In genomic region chr7:107958764-107959526, GRCh38 we compare ENCODE assay signal across 13 cellular contexts. TPM values are rescaled to one million over a fixed set of nuclear protein-coding genes. Genes with fewer than 3 reads are reported as not detected.
DNase-seq lines count a peak whose midpoint lies in the region; ATAC-seq and TF ChIP-seq lines count a peak whose summit lies in the region.
"Had no signal": no experiment of that assay in that cellular context is flagged by ENCODE, and none has a peak within 500 bp of the region (broad histone marks: within the 10 kb centered on the region; RNA-seq: fewer than 3 reads in every experiment).

No MANE protein-coding gene starts in this region.

- no peak for TF ChIP-seq EP300 in esophagus muscularis mucosa (IDR thresholded peaks at IDR 0.05)

- no peak overlapping the region for H2AFZ ChIP-seq in osteoblast (ENCODE audit: low read length)

- H3K4me3 ChIP-seq in AG04449 (ENCODE audit: low read depth, low read length) (no peak overlapping the region), Peyer's patch (no peak overlapping the region), esophagus muscularis mucosa (no peak overlapping the region), osteoblast (ENCODE audit: insufficient read depth, low read length) (no peak overlapping the region)

- H3K27ac ChIP-seq in Peyer's patch (peak overlapping the region; percentile 19 to 66 (median 45)), esophagus muscularis mucosa (replicated peaks in 1 of 4) (peak overlapping the region; percentile 79 to 86 (median 80)), osteoblast (ENCODE audit: low read depth, low read length) (peak overlapping the region; percentile 38)

- ATAC-seq in GM21825 (IDR thresholded peaks at IDR 0.05; ENCODE audit: unreplicated experiment), result no peak
- ATAC-seq in GM19397 (IDR thresholded peaks at IDR 0.05; ENCODE audit: unreplicated experiment), result no peak
- ATAC-seq in HG02571 (IDR thresholded peaks at IDR 0.05; ENCODE audit: unreplicated experiment), result no peak
- no peak for ATAC-seq in HG02870 (IDR thresholded peaks at IDR 0.05; ENCODE audit: unreplicated experiment)

- no peaks in the 10 kb centered on the region for H3K9me3 ChIP-seq in Peyer's patch
- no peaks in the 10 kb centered on the region for H3K9me3 ChIP-seq in esophagus muscularis mucosa
- no peaks in the 10 kb centered on the region for H3K9me3 ChIP-seq in osteoblast (ENCODE audit: low read depth, low read length)

- no peak overlapping the region for H3K4me2 ChIP-seq in osteoblast (ENCODE audit: insufficient read depth, low read length)

- H3K27me3 ChIP-seq in Peyer's patch, result no peaks in the 10 kb centered on the region
- no peaks in the 10 kb centered on the region for H3K27me3 ChIP-seq in esophagus muscularis mucosa
- H3K27me3 ChIP-seq in osteoblast (ENCODE audit: insufficient read depth, low read length), result no peaks in the 10 kb centered on the region

- DNase-seq in AG04449 (ENCODE audit: low read depth, low spot score), result peak; percentile 65
- no peak for DNase-seq in Peyer's patch
- DNase-seq in esophagus muscularis mucosa (ENCODE audit: extremely low spot score), result no peak
- peak; percentile 87 for DNase-seq in osteoblast (ENCODE audit: insufficient read length, low spot score, missing footprints)
- DNase-seq: activated CD4-positive, alpha-beta T cell treated with anti-CD3 and anti-CD28 coated beads, Interleukin-2, amount 50 U/mL, for 1 hour; activated naive CD8-positive, alpha-beta T cell treated with anti-CD3 and anti-CD28 coated beads, Interleukin-2, amount 10 ng/mL, durations not matched to agents 7 days and 5 days; glutamatergic neuron; NCI-H146 had no signal

- H3K4me1 ChIP-seq in Peyer's patch (peaks cover 0 to 12% (median 0%) of the 10 kb centered on the region in 4 donors), esophagus muscularis mucosa (peaks cover 23 to 75% (median 67%) of the 10 kb centered on the region in 4 donors), osteoblast (ENCODE audit: insufficient read depth, low read length) (peaks cover 24% of the 10 kb centered on the region)

- peaks cover 9% of the 10 kb centered on the region for H4K20me1 ChIP-seq in osteoblast (ENCODE audit: insufficient read depth, low read length)

- H3K36me3 ChIP-seq in Peyer's patch (peaks cover 0 to 94% (median 0%) of the 10 kb centered on the region in 3 donors), esophagus muscularis mucosa (peaks cover 0 to 92% (median 65%) of the 10 kb centered on the region in 4 donors), osteoblast (ENCODE audit: insufficient read depth, low read length) (peaks cover 83% of the 10 kb centered on the region)

- H3K79me2 ChIP-seq in osteoblast (ENCODE audit: insufficient read depth, low read length), result peaks cover 5% of the 10 kb centered on the region

- 57% methylated on average over 13 of the region's 14 CpGs for WGBS in esophagus muscularis mucosa

- POLR2A ChIA-PET in AG04449 (lab: Yijun Ruan, JAX), result interaction anchor here (0.6 kb wide), 1 partner anchor 33 kb away, joined by 4 read pairs; no protein-coding TSS in a partner anchor

- CTCF ChIA-PET in AG04449 (lab: Yijun Ruan, JAX), result interaction anchor here (1.0 to 2.1 kb wide), 3 partner anchors 19 to 187 kb away, joined by 3 to 7 read pairs (median 3); no protein-coding TSS in a partner anchor

- intact Hi-C loops in esophagus muscularis mucosa (cut with DNase I), result no loop called here

- TF ChIP-seq POLR2A in Peyer's patch (IDR thresholded peaks at IDR 0.05), result no peak
- no peak for TF ChIP-seq POLR2A in esophagus muscularis mucosa (IDR thresholded peaks at IDR 0.05; ENCODE audit: low read depth)

- TF ChIP-seq CTCF in AG04449 (IDR thresholded peaks at IDR 0.05; ENCODE audit: insufficient read depth, low read length, missing control alignments), result no peak
- TF ChIP-seq CTCF in Peyer's patch (IDR thresholded peaks at IDR 0.05), result no peak
- TF ChIP-seq CTCF in esophagus muscularis mucosa (IDR thresholded peaks at IDR 0.05), result no peak
- no peak for TF ChIP-seq CTCF in osteoblast (IDR thresholded peaks at IDR 0.05; ENCODE audit: extremely low read depth, low read depth, low read length)

RNA-seq across cellular contexts. Expression of gene LAMB1, which starts 44.0 kb away (rescaled TPM):
- 100 to 1,000 TPM in 3 of 4 donors, 10 to 100 TPM in 1; 97.6 to 821 (median 155) TPM for total RNA-seq in Peyer's patch
- 100 to 1,000 TPM; 167 to 240 (median 219) TPM for total RNA-seq in esophagus muscularis mucosa
- total RNA-seq in osteoblast, result 410 and 488 TPM in 2 replicates
- total RNA-seq: activated naive CD8-positive, alpha-beta T cell treated with anti-CD3 and anti-CD28 coated beads, Interleukin-2, amount 10 ng/mL, durations not matched to agents 7 days and 5 days; B cell had no signal

Comparison
In these comparisons a context has a peak if more than half of its experiments do, and no peak if none do; other contexts are left out.
1. DNase-seq: peak in AG04449 (single experiment) and osteoblast (single experiment); none in Peyer's patch (0 of 3) and esophagus muscularis mucosa (single experiment).
2. Peak in every context shown above with its lines, with median percentiles within 50 percentile points of each other: H3K27ac ChIP-seq.